ENCODE assay signal across 14 cellular contexts in the genomic region with DNA sequence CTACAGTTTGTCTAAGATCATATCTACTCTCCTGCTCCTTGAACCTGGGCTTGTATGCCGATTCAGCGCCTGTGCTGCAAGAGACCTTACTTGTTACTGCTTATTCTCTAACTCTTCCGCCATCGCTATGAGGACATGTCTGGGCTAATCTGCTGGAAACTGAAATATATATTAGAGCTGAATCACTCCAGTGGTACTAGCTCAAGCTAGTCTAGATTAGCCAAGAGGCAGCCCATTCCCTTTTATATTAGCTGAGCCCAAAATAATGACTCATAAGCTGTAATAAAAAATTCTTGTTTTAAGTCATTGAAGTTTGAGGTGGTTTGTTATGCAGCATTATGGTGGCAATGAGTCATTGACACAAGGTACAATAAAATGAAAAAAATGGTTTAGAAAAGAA. TPM values are rescaled to one million over a fixed set of nuclear protein-coding genes. Genes with fewer than 3 reads are reported as not detected.
DNase-seq lines count a peak whose midpoint lies in the region; ATAC-seq and TF ChIP-seq lines count a peak whose summit lies in the region.
"Had no signal": no experiment of that assay in that cellular context is flagged by ENCODE, and none has a peak within 500 bp of the region (broad histone marks: within the 10 kb centered on the region; RNA-seq: fewer than 3 reads in every experiment).

No MANE protein-coding gene starts in this region.

- no peak overlapping the region for H2AK5ac ChIP-seq in neuronal stem cell (ENCODE audit: low read depth, low read length)

- no peak overlapping the region for H3K27ac Mint-ChIP-seq in activated T-cell treated with anti-CD3 and anti-CD28 coated beads, Interleukin-2, amount 50 U/mL, for 72 hours
- H3K27ac Mint-ChIP-seq in activated T-cell treated with anti-CD3 and anti-CD28 coated beads, Interleukin-2, amount 50 U/mL, for 24 hours: no peak overlapping the region
- peak overlapping the region; percentile 46 for H3K27ac Mint-ChIP-seq in type B pancreatic cell

- H3K14ac ChIP-seq in neuronal stem cell (ENCODE audit: low read length): no peak overlapping the region

- H3K27me3 Mint-ChIP-seq in activated T-cell treated with anti-CD3 and anti-CD28 coated beads, Interleukin-2, amount 50 U/mL, for 72 hours (ENCODE audit: low read depth): peaks cover 12% of the 10 kb centered on the region
- H3K27me3 Mint-ChIP-seq in activated T-cell treated with anti-CD3 and anti-CD28 coated beads, Interleukin-2, amount 50 U/mL, for 24 hours: peaks cover 11% of the 10 kb centered on the region
- H3K27me3 Mint-ChIP-seq in type B pancreatic cell: peaks cover 5% of the 10 kb centered on the region

- H4K8ac ChIP-seq in neuronal stem cell (ENCODE audit: low read depth, low read length): no peak overlapping the region

- H2BK15ac ChIP-seq in neuronal stem cell (ENCODE audit: low read length): no peak overlapping the region

- DNase-seq in activated T-cell treated with anti-CD3 and anti-CD28 coated beads, Interleukin-2, amount 50 U/mL, for 72 hours: no peak
- DNase-seq in activated T-cell treated with anti-CD3 and anti-CD28 coated beads, Interleukin-2, amount 50 U/mL, for 24 hours: no peak
- DNase-seq in RWPE1 (ENCODE audit: low spot score) (peak; percentile 88), fibroblast of lung (ENCODE audit: low read depth in 2 of 2) (peak; percentile 22 to 80), type B pancreatic cell (ENCODE audit: extremely low spot score, unreplicated experiment) (no peak), NCI-H526 (lab: John Stamatoyannopoulos, UW) (no peak), neuronal stem cell (ENCODE audit: low spot score) (no peak)
- no peak for DNase-seq in activated CD4-positive, alpha-beta T cell treated with anti-CD3 and anti-CD28 coated beads, Interleukin-2, amount 50 U/mL, for 48 hours
- DNase-seq: lower lobe of right lung, NCI-H1436 treated with DMSO at 0.1 percent for 48 hours, NCI-H446 treated with DMSO at 0.1 percent for 48 hours, RPMI8226, spleen had no signal

- H3K4me3 ChIP-seq in fibroblast of lung (replicated peaks in 1 of 4; ENCODE audit: control extremely low read depth in 1 of 4, insufficient read depth in 1 of 4, low read depth in 3 of 4, low read length in 4 of 4) (no peak overlapping the region), neuronal stem cell (ENCODE audit: low read length in 2 of 2) (no peak overlapping the region)
- H3K4me3 ChIP-seq: lower lobe of right lung, spleen had no signal

- CTCF ChIA-PET in RWPE1 (lab: Yijun Ruan, JAX): interaction anchor here (0.6 to 1.2 kb wide), 2 partner anchors 34 to 55 kb away, joined by 3 to 5 read pairs; no protein-coding TSS in a partner anchor

- no peak overlapping the region for H2BK120ac ChIP-seq in neuronal stem cell (ENCODE audit: low read depth, low read length)

- no peaks in the 10 kb centered on the region for H3K36me3 ChIP-seq in fibroblast of lung (ENCODE audit: control insufficient read depth, insufficient read depth, low read length)
- no peaks in the 10 kb centered on the region for H3K36me3 ChIP-seq in neuronal stem cell (replicated peaks in 1 of 2; ENCODE audit: control insufficient read depth in 2 of 2, insufficient read depth in 2 of 2, low read length in 2 of 2)
- H3K36me3 ChIP-seq: lower lobe of right lung, spleen had no signal

- no peak overlapping the region for H3K4me3 Mint-ChIP-seq in activated T-cell treated with anti-CD3 and anti-CD28 coated beads, Interleukin-2, amount 50 U/mL, for 72 hours
- no peak overlapping the region for H3K4me3 Mint-ChIP-seq in activated T-cell treated with anti-CD3 and anti-CD28 coated beads, Interleukin-2, amount 50 U/mL, for 24 hours
- H3K4me3 Mint-ChIP-seq in type B pancreatic cell: no peak overlapping the region

- H3K4ac ChIP-seq in neuronal stem cell (ENCODE audit: low read length): no peak overlapping the region

- H3K27me3 ChIP-seq in fibroblast of lung (ENCODE audit: control insufficient read depth, insufficient read depth, low read length): peaks cover 2% of the 10 kb centered on the region
- H3K27me3 ChIP-seq in neuronal stem cell (ENCODE audit: control insufficient read depth in 3 of 3, insufficient read depth in 3 of 3, low read depth in 1 of 3, low read length in 3 of 3): no peaks in the 10 kb centered on the region

- H3K79me1 ChIP-seq in neuronal stem cell (ENCODE audit: low read depth, low read length): no peaks in the 10 kb centered on the region

- POLR2A ChIA-PET in RWPE1 (lab: Yijun Ruan, JAX; ENCODE audit: low non-redundant PET): no interaction called here

- H2BK5ac ChIP-seq in neuronal stem cell (ENCODE audit: low read length): no peak overlapping the region

- no peak overlapping the region for H2BK12ac ChIP-seq in neuronal stem cell (ENCODE audit: low read length)

- no peaks in the 10 kb centered on the region for H3K9me3 Mint-ChIP-seq in activated T-cell treated with anti-CD3 and anti-CD28 coated beads, Interleukin-2, amount 50 U/mL, for 72 hours
- no peaks in the 10 kb centered on the region for H3K9me3 Mint-ChIP-seq in activated T-cell treated with anti-CD3 and anti-CD28 coated beads, Interleukin-2, amount 50 U/mL, for 24 hours
- peaks cover 7% of the 10 kb centered on the region for H3K9me3 Mint-ChIP-seq in type B pancreatic cell

- H3K9me3 ChIP-seq in fibroblast of lung (ENCODE audit: control insufficient read depth, insufficient read depth, low read depth, low read length) (no peaks in the 10 kb centered on the region), neuronal stem cell (replicated peaks in 1 of 2; ENCODE audit: control insufficient read depth in 2 of 2, insufficient read depth in 1 of 2, low read depth in 1 of 2, low read length in 2 of 2) (peaks cover 1 to 14% of the 10 kb centered on the region in 2 donors)

- H3K79me2 ChIP-seq in fibroblast of lung (ENCODE audit: control insufficient read depth, insufficient read depth, low read length): no peaks in the 10 kb centered on the region

- no peak overlapping the region for H4K91ac ChIP-seq in neuronal stem cell (ENCODE audit: low read depth, low read length, poor library complexity)

- H4K20me1 ChIP-seq in fibroblast of lung (ENCODE audit: control insufficient read depth, extremely low read depth, insufficient read depth, low read length): no peaks in the 10 kb centered on the region

- H3K18ac ChIP-seq in neuronal stem cell (ENCODE audit: low read length): no peak overlapping the region

- H3K4me1 ChIP-seq in fibroblast of lung (ENCODE audit: control insufficient read depth, extremely low read depth, insufficient read depth, low read length) (no peaks in the 10 kb centered on the region), neuronal stem cell (ENCODE audit: control insufficient read depth in 2 of 2, insufficient read depth in 1 of 2, low read depth in 1 of 2, low read length in 2 of 2) (no peaks in the 10 kb centered on the region)
- H3K4me1 ChIP-seq: lower lobe of right lung, spleen had no signal

- H3K23ac ChIP-seq in neuronal stem cell (ENCODE audit: low read depth, low read length, poor library complexity): no peak overlapping the region

- TF ChIP-seq CTCF in RWPE1 (conservative IDR thresholded peaks at IDR 0.05; ENCODE audit: low read depth): no peak
- no peak for TF ChIP-seq CTCF in fibroblast of lung (conservative IDR thresholded peaks at IDR 0.05 in 1 of 2, IDR thresholded peaks at IDR 0.05 in 1 of 2; ENCODE audit: low read depth in 1 of 2, low read length in 2 of 2)
- TF ChIP-seq CTCF in type B pancreatic cell (conservative IDR thresholded peaks at IDR 0.05): no peak

- H3K9ac ChIP-seq in fibroblast of lung (ENCODE audit: insufficient read depth, low read length): no peak overlapping the region
- no peak overlapping the region for H3K9ac ChIP-seq in neuronal stem cell (ENCODE audit: low read depth, low read length, poor library complexity)

- no peak overlapping the region for H3K4me2 ChIP-seq in fibroblast of lung (ENCODE audit: extremely low read depth, insufficient read depth, low read length)
- H3K4me2 ChIP-seq in neuronal stem cell (ENCODE audit: insufficient read depth, low read length, poor library complexity, severe bottlenecking): no peak overlapping the region

- H2AFZ ChIP-seq in fibroblast of lung (ENCODE audit: low read length) (no peak overlapping the region), neuronal stem cell (ENCODE audit: low read length) (no peak overlapping the region)

- H3K36me3 Mint-ChIP-seq in activated T-cell treated with anti-CD3 and anti-CD28 coated beads, Interleukin-2, amount 50 U/mL, for 72 hours (ENCODE audit: insufficient read depth in 2 of 2): no peaks in the 10 kb centered on the region
- H3K36me3 Mint-ChIP-seq in activated T-cell treated with anti-CD3 and anti-CD28 coated beads, Interleukin-2, amount 50 U/mL, for 24 hours (ENCODE audit: low read depth): no peaks in the 10 kb centered on the region
- no peaks in the 10 kb centered on the region for H3K36me3 Mint-ChIP-seq in type B pancreatic cell

- no CpG with 5 or more reads among the region's 4 CpGs for WGBS in neuronal stem cell (ENCODE audit: extremely low coverage in 2 of 2, insufficient read length in 2 of 2, insufficient replicate concordance in 1 of 2), 2 donors

- peak; percentile 66 to 69 for ATAC-seq in activated T-cell treated with anti-CD3 and anti-CD28 coated beads, Interleukin-2, amount 50 U/mL, for 72 hours (replicated peaks in 1 of 2)
- ATAC-seq: HepG2, lower lobe of right lung had no signal

- H3K27ac ChIP-seq in RWPE1: peak overlapping the region; percentile 93
- H3K27ac ChIP-seq in fibroblast of lung (ENCODE audit: insufficient read depth, low read length): no peak overlapping the region
- no peak overlapping the region for H3K27ac ChIP-seq in neuronal stem cell (replicated peaks; ENCODE audit: low read length)
- H3K27ac ChIP-seq: lower lobe of right lung, spleen had no signal

- H3K4me1 Mint-ChIP-seq in activated T-cell treated with anti-CD3 and anti-CD28 coated beads, Interleukin-2, amount 50 U/mL, for 72 hours (ENCODE audit: low read depth): peaks cover 11% of the 10 kb centered on the region
- H3K4me1 Mint-ChIP-seq in activated T-cell treated with anti-CD3 and anti-CD28 coated beads, Interleukin-2, amount 50 U/mL, for 24 hours (ENCODE audit: low read depth): peaks cover 12% of the 10 kb centered on the region
- H3K4me1 Mint-ChIP-seq in type B pancreatic cell (ENCODE audit: unreplicated experiment): peaks cover 6% of the 10 kb centered on the region

RNA-seq across cellular contexts. Expression of a gene that starts 52.8 kb away (rescaled TPM):
- 1 to 10 TPM; 2.0 to 3.0 TPM for total RNA-seq in activated T-cell treated with anti-CD3 and anti-CD28 coated beads, Interleukin-2, amount 50 U/mL, for 72 hours
- total RNA-seq in fibroblast of lung (under 0.01 TPM in 2 replicates), type B pancreatic cell (ENCODE audit: low replicate concordance) (0.31 and 3.5 TPM in 2 replicates)
- 0.08 and 0.62 TPM in 2 replicates for polyA plus RNA-seq in fibroblast of lung
- polyA plus RNA-seq in fibroblast of lung (2012): 0.12 and 0.22 TPM in 2 replicates
- not detected in 2 replicates for polyA minus RNA-seq in fibroblast of lung (ENCODE audit: low replicate concordance)
- polyA plus RNA-seq in neuronal stem cell (2013, experiment 1 of 2): 10.6 TPM
- polyA plus RNA-seq in neuronal stem cell (2013, experiment 2 of 2): 10.3 TPM

Comparison
In these comparisons a context has a peak if more than half of its experiments do, and no peak if none do; other contexts are left out.
1. DNase-seq: peak in RWPE1 (single experiment) and fibroblast of lung (2 of 2); none in activated T-cell treated with anti-CD3 and anti-CD28 coated beads, Interleukin-2, amount 50 U/mL, for 72 hours (0 of 2), activated T-cell treated with anti-CD3 and anti-CD28 coated beads, Interleukin-2, amount 50 U/mL, for 24 hours (single experiment), type B pancreatic cell (single experiment), NCI-H526 (0 of 2), activated CD4-positive, alpha-beta T cell treated with anti-CD3 and anti-CD28 coated beads, Interleukin-2, amount 50 U/mL, for 48 hours (0 of 2) and neuronal stem cell (single experiment).